Comparison of ENCODE assay signal across 1 cellular context in the genomic region with DNA sequence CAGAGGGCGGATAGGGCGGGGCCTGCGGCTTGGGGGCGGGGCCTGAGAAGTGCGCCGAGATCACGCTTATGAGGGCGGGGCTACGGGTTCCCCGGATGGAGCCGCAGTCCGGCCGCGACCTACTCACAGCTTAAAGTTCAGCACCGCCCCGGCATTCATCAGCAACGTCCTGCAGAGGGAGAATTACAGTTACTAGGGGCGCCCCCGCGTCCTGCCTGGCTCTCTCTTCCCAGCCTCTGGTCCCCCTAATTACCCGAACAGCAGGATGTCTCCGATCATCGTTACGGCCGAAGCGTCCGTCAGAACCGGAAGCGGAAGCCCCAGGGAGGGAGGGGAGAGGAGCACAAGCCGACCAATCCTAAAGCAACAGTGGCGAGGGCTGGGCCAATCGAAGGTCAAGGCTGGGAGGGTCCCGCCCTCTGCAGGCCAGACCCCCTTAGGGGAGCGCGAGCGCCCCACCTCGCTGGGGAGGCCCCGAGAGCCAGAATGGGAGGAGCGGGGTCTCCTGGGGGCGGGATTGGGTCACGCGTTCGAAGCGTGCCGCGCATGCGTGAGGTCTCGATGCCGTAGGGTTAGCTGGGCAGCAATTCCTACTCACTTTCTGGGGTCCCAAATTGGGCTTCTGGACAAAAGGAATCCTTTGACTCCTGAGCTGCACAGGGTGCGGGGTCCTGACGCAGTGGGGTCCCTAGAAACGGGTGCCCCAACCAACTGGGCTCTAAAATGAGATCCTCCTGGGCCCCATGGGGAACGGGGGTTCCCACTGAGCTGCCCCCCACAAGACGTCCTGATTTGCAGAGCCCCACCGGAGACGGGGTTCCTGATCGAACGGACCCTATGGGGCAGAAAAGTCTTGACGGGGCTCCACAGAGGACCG.
A peak's percentile ranks its signal among the peaks of the same experiment; 100 is the strongest.
TF ChIP-seq lines count a peak whose summit lies in the region.

SMIM7 (minus strand) TSS at position 313 of the 877 bp plus-strand sequence; CDS start at position 279, 34 bp downstream.

TF ChIP-seq in K562, 482 proteins besides CTCF, POLR2A, EP300 and RAD21 (continued from another document and continues in another):
- peak; percentile 91 for TF ChIP-seq E2F8 (IDR thresholded peaks at IDR 0.05; ENCODE audit: low read depth, partially characterized antibody)
- TF ChIP-seq BRD4 (IDR thresholded peaks at IDR 0.05): no peak
- TF ChIP-seq NELFE (IDR thresholded peaks at IDR 0.05; ENCODE audit: insufficient read depth, insufficient read length): no peak
- TF ChIP-seq ZBTB34 (CRISPR knock-in tag; IDR thresholded peaks at IDR 0.05): no peak
- 0 out of 2 replicates have a peak, but pooled peaks have one; percentile 78 for TF ChIP-seq ELF2 (CRISPR knock-in tag; IDR thresholded peaks at IDR 0.05)
- TF ChIP-seq ZNF695 (CRISPR knock-in tag; IDR thresholded peaks at IDR 0.05): no peak
- TF ChIP-seq, protein P1, sequence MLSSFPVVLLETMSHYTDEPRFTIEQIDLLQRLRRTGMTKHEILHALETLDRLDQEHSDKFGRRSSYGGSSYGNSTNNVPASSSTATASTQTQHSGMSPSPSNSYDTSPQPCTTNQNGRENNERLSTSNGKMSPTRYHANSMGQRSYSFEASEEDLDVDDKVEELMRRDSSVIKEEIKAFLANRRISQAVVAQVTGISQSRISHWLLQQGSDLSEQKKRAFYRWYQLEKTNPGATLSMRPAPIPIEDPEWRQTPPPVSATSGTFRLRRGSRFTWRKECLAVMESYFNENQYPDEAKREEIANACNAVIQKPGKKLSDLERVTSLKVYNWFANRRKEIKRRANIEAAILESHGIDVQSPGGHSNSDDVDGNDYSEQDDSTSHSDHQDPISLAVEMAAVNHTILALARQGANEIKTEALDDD (IDR thresholded peaks at IDR 0.05): no peak
- TF ChIP-seq CBFB (CRISPR knock-in tag; IDR thresholded peaks at IDR 0.05): no peak
- no peak for TF ChIP-seq FOXA3 (CRISPR knock-in tag; conservative IDR thresholded peaks at IDR 0.05 in 1 of 2, IDR thresholded peaks at IDR 0.05 in 1 of 2)
- no peak for TF ChIP-seq ZNF23 (CRISPR knock-in tag; IDR thresholded peaks at IDR 0.05)
- no peak for TF ChIP-seq ZNF121 (CRISPR knock-in tag; conservative IDR thresholded peaks at IDR 0.05)
- no peak for TF ChIP-seq GTF2A2 (tag; IDR thresholded peaks at IDR 0.05)
- TF ChIP-seq ZNF830 (CRISPR knock-in tag; IDR thresholded peaks at IDR 0.05): no peak
- TF ChIP-seq NKRF (IDR thresholded peaks at IDR 0.05; ENCODE audit: borderline replicate concordance): peak; percentile 65; the same call in 1 of the 2 replicates
- TF ChIP-seq RBM22 (IDR thresholded peaks at IDR 0.05; ENCODE audit: low read depth, low read length, poor library complexity, severe bottlenecking): no peak
- TF ChIP-seq SMARCE1 (IDR thresholded peaks at IDR 0.05): no peak
- TF ChIP-seq TSC22D4 (tag; IDR thresholded peaks at IDR 0.05): no peak
- TF ChIP-seq XRCC5 (IDR thresholded peaks at IDR 0.05; ENCODE audit: low read depth, low read length): no peak
- TF ChIP-seq SRSF7 (optimal IDR thresholded peaks at IDR 0.05; ENCODE audit: low read depth, low read length): no peak
- TF ChIP-seq MNT (conservative IDR thresholded peaks at IDR 0.05): peak; percentile 70 to 86
- TF ChIP-seq MAZ (CRISPR knock-in tag; conservative IDR thresholded peaks at IDR 0.05 in 1 of 2, IDR thresholded peaks at IDR 0.05 in 1 of 2): peak; percentile 95 to 99
- no peak for TF ChIP-seq RNF219 (CRISPR knock-in tag; IDR thresholded peaks at IDR 0.05)
- TF ChIP-seq ATF6 (CRISPR knock-in tag; IDR thresholded peaks at IDR 0.05): peak; percentile 74; the same call in 1 of the 2 replicates
- TF ChIP-seq ZNF764 (CRISPR knock-in tag; IDR thresholded peaks at IDR 0.05; ENCODE audit: low read depth): no peak
- TF ChIP-seq MBD2 (IDR thresholded peaks at IDR 0.05; ENCODE audit: borderline replicate concordance, low read depth): peak; percentile 96
- TF ChIP-seq PBX2 (CRISPR knock-in tag; IDR thresholded peaks at IDR 0.05; ENCODE audit: low read depth): no peak
- no peak for TF ChIP-seq PBX2 (tag; conservative IDR thresholded peaks at IDR 0.05; ENCODE audit: low read depth)
- no peak for TF ChIP-seq HDAC6 (IDR thresholded peaks at IDR 0.05; ENCODE audit: low read depth, low read length)
- TF ChIP-seq ZNF316 (IDR thresholded peaks at IDR 0.05): no peak
- peak; percentile 99 for TF ChIP-seq GABPA (tag; conservative IDR thresholded peaks at IDR 0.05; ENCODE audit: low read depth)
- TF ChIP-seq FOXJ3 (CRISPR knock-in tag; IDR thresholded peaks at IDR 0.05): no peak
- TF ChIP-seq TBP (optimal IDR thresholded peaks at IDR 0.05; ENCODE audit: low read depth, low read length): peak; percentile 40
- peak; percentile 69; the same call in 1 of the 2 replicates for TF ChIP-seq MYC (IDR thresholded peaks at IDR 0.05; ENCODE audit: low read depth, low read length)
- TF ChIP-seq MYC (CRISPR knock-in tag; IDR thresholded peaks at IDR 0.05; ENCODE audit: borderline replicate concordance, low read depth): no peak
- 0 out of 2 replicates have a peak, but pooled peaks have one; percentile 4 for TF ChIP-seq CREB1 (IDR thresholded peaks at IDR 0.05)
- TF ChIP-seq CREB1 (CRISPR knock-in tag; IDR thresholded peaks at IDR 0.05): peak; percentile 34; the same call in 1 of the 2 replicates
